Comparison of ENCODE assay signal across 8 cellular contexts in genomic region chr1:92994105-92994712, GRCh38. TPM values are rescaled to one million over a fixed set of nuclear protein-coding genes. Genes with fewer than 3 reads are reported as not detected.
A peak's percentile ranks its signal among the peaks of the same experiment; 100 is the strongest.
DNase-seq lines count a peak whose midpoint lies in the region; ATAC-seq, FAIRE-seq and TF ChIP-seq lines count a peak whose summit lies in the region.

No MANE protein-coding gene starts in this region.

- H4K20me1 ChIP-seq in GM12878 (ENCODE audit: control insufficient read depth, insufficient read depth) = no peaks in the 10 kb centered on the region

- no peaks in the 10 kb centered on the region for H3K36me3 ChIP-seq in GM12878 (ENCODE audit: control insufficient read depth in 2 of 2, insufficient read depth in 2 of 2, low read length in 1 of 2)

- H3K27me3 Mint-ChIP-seq in T-cell = no peaks in the 10 kb centered on the region

- SMC1A ChIA-PET in GM12878 (lab: Charles Lee; ENCODE audit: uncharacterized antibody, unreplicated experiment) = interaction anchor here (0.6 to 3.8 kb wide), 50 partner anchors 10 to 248 kb away, joined by 3 to 253 read pairs (median 4); partner anchors contain the start of genes DIPK1A and RPL5

- H3K36me3 Mint-ChIP-seq in T-cell = no peaks in the 10 kb centered on the region

- RAD21 ChIA-PET in GM12878 (lab: Charles Lee; ENCODE audit: unreplicated experiment) = interaction anchor here (0.7 to 3.7 kb wide), 29 partner anchors 10 to 245 kb away, joined by 3 to 133 read pairs (median 7); partner anchors contain the start of gene DIPK1A

- no peak overlapping the region for H3K4me3 ChIP-seq in GM12878

- WGBS in GM12878 (ENCODE audit: insufficient coverage, insufficient replicate concordance, low lambda C conversion rate, missing lambda C conversion rate) = 57% methylated on average over 5 of the region's 5 CpGs

- H3K27me3 ChIP-seq in GM12878 (replicated peaks in 1 of 2; ENCODE audit: control insufficient read depth in 2 of 2, insufficient read depth in 2 of 2, low read length in 1 of 2) = no peaks in the 10 kb centered on the region

- peak overlapping the region; percentile 36 to 53 for H3K27ac Mint-ChIP-seq in T-cell

- H3K9me3 Mint-ChIP-seq in T-cell = no peaks in the 10 kb centered on the region

- TF ChIP-seq CTCF in GM12878 (IDR thresholded peaks at IDR 0.05 in 2 of 3, conservative IDR thresholded peaks at IDR 0.05 in 1 of 3; ENCODE audit: control insufficient read depth in 2 of 3, extremely low read depth in 1 of 3, insufficient read depth in 1 of 3, low read depth in 3 of 3, low read length in 3 of 3) = peak; percentile 65 to 81 (median 73)

- no peak for TF ChIP-seq POLR2A in GM12878 (IDR thresholded peaks at IDR 0.05; ENCODE audit: low read depth, low read length)

- CTCF ChIA-PET in T-cell (lab: Charles Lee) (interaction anchor here (0.5 to 3.8 kb wide), 73 partner anchors 9 to 1047 kb away, joined by 3 to 82 read pairs (median 5); partner anchors contain the start of genes DIPK1A (in 2 of the 2) and RPL5 (in 1 of the 2)), GM12878 (lab: Yijun Ruan, JAX) (interaction anchor here (0.6 to 3.8 kb wide), 52 partner anchors 9 to 703 kb away, joined by 3 to 304 read pairs (median 6); partner anchors contain the start of genes DIPK1A, MTF2 and RPL5)

- no peaks in the 10 kb centered on the region for H3K4me1 ChIP-seq in GM12878 (ENCODE audit: control insufficient read depth, insufficient read depth, low read length)

- H3K9me3 ChIP-seq in GM12878 (replicated peaks; ENCODE audit: control insufficient read depth, insufficient read depth, low read length) = no peaks in the 10 kb centered on the region

- H3K27ac ChIP-seq in GM12878 (ENCODE audit: control insufficient read depth, insufficient read depth) = no peak overlapping the region

- H2AFZ ChIP-seq in GM12878 (ENCODE audit: control insufficient read depth, low read depth, low read length) = no peak overlapping the region

- H3K4me1 Mint-ChIP-seq in T-cell = peaks cover 45 to 46% (median 45%) of the 10 kb centered on the region in 3 donors

- ATAC-seq in HG02588 (IDR thresholded peaks at IDR 0.05; ENCODE audit: unreplicated experiment) (peak; percentile 74), T-cell (replicated peaks in 1 of 4) (peak; percentile 76 to 87 (median 81)), GM12878 (peak; percentile 98)

- intact Hi-C loops in GM12878 (cut with micrococcal nuclease; ENCODE audit: unreplicated experiment) = loop anchor here (1.0 kb wide), 3 partner anchors 26 to 135 kb away; no protein-coding TSS in a partner anchor

- H3K79me2 ChIP-seq in GM12878 (ENCODE audit: control insufficient read depth, insufficient read depth, low read length) = no peaks in the 10 kb centered on the region

- in situ Hi-C loops in GM12878 (cut with MboI) = loop anchor here (5.0 kb wide), 1 partner anchor 137 kb away; no protein-coding TSS in a partner anchor

- FAIRE-seq in GM12878 (lab: Jason Lieb, UNC) = peak; percentile 80

- H3K4me2 ChIP-seq in GM12878 (ENCODE audit: control insufficient read depth, insufficient read depth) = no peak overlapping the region

- H3K9ac ChIP-seq in GM12878 (ENCODE audit: control insufficient read depth, insufficient read depth, low read length) = no peak overlapping the region

- no peak overlapping the region for H3K4me3 Mint-ChIP-seq in T-cell

- no peak for TF ChIP-seq EP300 in GM12878 (IDR thresholded peaks at IDR 0.05; ENCODE audit: borderline replicate concordance in 1 of 2, control insufficient read depth in 1 of 2, low read depth in 2 of 2, low read length in 2 of 2)

- peak; percentile 45 to 80 for DNase-seq in NCI-H524 (lab: John Stamatoyannopoulos, UW)
- DNase-seq in NCI-H524 treated with DMSO at 0.1 percent for 48 hours (lab: John Stamatoyannopoulos, UW) = no peak
- peak; percentile 19 for DNase-seq in NCI-H1436 treated with DMSO at 0.1 percent for 48 hours (lab: John Stamatoyannopoulos, UW)
- DNase-seq in T-cell = peak in 32 of 34 experiments; percentile 16 to 88 (median 66)
- DNase-seq in GM12878 (ENCODE audit: low read depth, low spot score) = no peak
- DNase-seq in hypothalamus (lab: John Stamatoyannopoulos, UW) = peak in 35 of 51 donors; percentile 4 to 84 (median 49)
- DNase-seq in smooth muscle cell of the brain vasculature (ENCODE audit: low read depth, low spot score) = peak; percentile 61

- BruUV-seq in GM12878 (replicated peaks; lab: Mats Ljungman, UMichigan) = no TSS peak

- TF ChIP-seq RAD21 in GM12878 (IDR thresholded peaks at IDR 0.05; ENCODE audit: insufficient read depth, low read depth, low read length) = peak; percentile 100

- POLR2A ChIA-PET in T-cell (lab: Charles Lee) (interaction anchor here (0.6 to 1.2 kb wide), 5 partner anchors 13 to 162 kb away, joined by 3 to 12 read pairs (median 3); partner anchors contain the start of gene RPL5 (in 1 of the 2)), GM12878 (lab: Charles Lee) (interaction anchor here (0.6 to 2.5 kb wide), 6 partner anchors 13 to 135 kb away, joined by 3 to 28 read pairs (median 6); partner anchors contain the start of gene DIPK1A)

TF ChIP-seq in GM12878, 131 proteins besides CTCF, POLR2A, EP300 and RAD21 (continues in another document):
- TF ChIP-seq ESRRA (IDR thresholded peaks at IDR 0.05; ENCODE audit: low read length) (peak; percentile 100), HCFC1 (IDR thresholded peaks at IDR 0.05; ENCODE audit: low read length) (no peak), TBL1XR1 (IDR thresholded peaks at IDR 0.05; ENCODE audit: low read depth, low read length) (0 out of 2 replicates have a peak, but pooled peaks have one; percentile 15), SMC3 (IDR thresholded peaks at IDR 0.05; ENCODE audit: borderline replicate concordance, low read length) (peak; percentile 99), RFX5 (IDR thresholded peaks at IDR 0.05; ENCODE audit: low read depth, low read length) (no peak), ZBTB11 (CRISPR knock-in tag; IDR thresholded peaks at IDR 0.05) (no peak), E2F4 (IDR thresholded peaks at IDR 0.05; ENCODE audit: low read depth, low read length) (no peak), MYB (IDR thresholded peaks at IDR 0.05; ENCODE audit: borderline replicate concordance, low read depth, low read length) (no peak)

RNA-seq across cellular contexts. Expression of gene DIPK1A, which starts 32.9 kb away (rescaled TPM):
- total RNA-seq in T-cell (10 to 100 TPM in 4 of 5 donors, 1 to 10 TPM in 1; 8.9 to 16.0 (median 14.4) TPM), GM12878 (2014; rRNA removed) (6.6 and 7.0 TPM in 2 replicates), GM12878 (2014; rRNA removed; fragmentation: Illumina TruSeq; extraction: Trizol) (8.4 and 9.4 TPM in 2 replicates), GM12878 (2021) (8.1 and 9.3 TPM in 2 replicates)
- total RNA-seq in GM12878 (2013; cell fraction: nucleolus; rRNA removed) = 12.9 and 13.3 TPM in 2 replicates
- polyA plus RNA-seq in GM12878 (2011; ENCODE audit: low read depth) = 2.7 TPM
- polyA plus RNA-seq in GM12878 (2011; rRNA removed) (12.0 and 19.7 TPM in 2 replicates), GM12878 (2014; fragmentation: Illumina TruSeq; extraction: Trizol) (12.5 and 16.9 TPM in 2 replicates), GM12878 (2014; fragmentation: Nextera tagmentation; extraction: Ambion mirVana) (1 to 10 TPM; 9.5 to 9.9 TPM), GM12878 (2014; rRNA removed) (4.9 and 5.1 TPM in 2 replicates), GM12878 (2016; fragmentation: Nextera tagmentation; extraction: Ambion mirVana) (10 to 100 TPM; 14.6 to 15.0 TPM)
- 3.9 and 5.0 TPM in 2 replicates for polyA plus RNA-seq in GM12878 (2011; cell fraction: cytosol; rRNA removed)
- polyA plus RNA-seq in GM12878 (2011; cell fraction: nucleus; rRNA removed) = 4.3 and 4.5 TPM in 2 replicates
- 6.6 and 8.6 TPM in 2 replicates for polyA plus RNA-seq in GM12878 (2012)
- polyA minus RNA-seq in GM12878 (2011; rRNA and poly(A)+ RNA removed) = 8.9 and 12.4 TPM in 2 replicates
- 2.9 and 3.7 TPM in 2 replicates for polyA minus RNA-seq in GM12878 (2011; cell fraction: cytosol; rRNA and poly(A)+ RNA removed)
- 3.4 and 3.7 TPM in 2 replicates for polyA minus RNA-seq in GM12878 (2011; cell fraction: nucleus; rRNA and poly(A)+ RNA removed)

Comparison
In these comparisons a context has a peak if more than half of its experiments do, and no peak if none do; other contexts are left out.
1. DNase-seq: peak in NCI-H524 (2 of 2), NCI-H1436 treated with DMSO at 0.1 percent for 48 hours (single experiment), T-cell (32 of 34), hypothalamus (35 of 51) and smooth muscle cell of the brain vasculature (single experiment); none in NCI-H524 treated with DMSO at 0.1 percent for 48 hours (single experiment) and GM12878 (single experiment).
2. Peak in every context shown above with its lines, with median percentiles within 50 percentile points of each other: ATAC-seq.